1 cellular context compared by ENCODE assay signal in genomic region chr22:38954414-38955043, GRCh38.
TF ChIP-seq lines count a peak whose summit lies in the region.

No MANE protein-coding gene starts in this region.

TF ChIP-seq in K562, 482 proteins besides CTCF, POLR2A, EP300 and RAD21:
- 0 out of 2 replicates have a peak, but pooled peaks have one; percentile 13 for TF ChIP-seq VEZF1 (CRISPR knock-in tag; IDR thresholded peaks at IDR 0.05)
- no peak for TF ChIP-seq CHD4 (IDR thresholded peaks at IDR 0.05; ENCODE audit: insufficient read depth, insufficient replicate concordance, low read depth, low read length, poor library complexity, severe bottlenecking)
- TF ChIP-seq PYGO2 (tag; IDR thresholded peaks at IDR 0.05), result no peak
- TF ChIP-seq STAT5B (CRISPR knock-in tag; IDR thresholded peaks at IDR 0.05), result no peak
- no peak for TF ChIP-seq ZNF696 (CRISPR knock-in tag; conservative IDR thresholded peaks at IDR 0.05)
TF ChIP-seq in K562: peak in this region for 1.
